16 cellular contexts compared by ENCODE assay signal in genomic region chr5:176874198-176874780, GRCh38. TPM values are rescaled to one million over a fixed set of nuclear protein-coding genes. Genes with fewer than 3 reads are reported as not detected.
DNase-seq lines count a peak whose midpoint lies in the region; ATAC-seq and TF ChIP-seq lines count a peak whose summit lies in the region.
"Had no signal": no experiment of that assay in that cellular context is flagged by ENCODE, and none has a peak within 500 bp of the region (broad histone marks: within the 10 kb centered on the region; RNA-seq: fewer than 3 reads in every experiment).

No MANE protein-coding gene starts in this region.

- WGBS in right cardiac atrium: 77% methylated on average over 20 of the region's 20 CpGs
- 69 to 81% (median 77%) methylated on average over 18 to 20 of the region's 20 CpGs for WGBS in spleen, 5 donors

- no peak overlapping the region for H3K9ac ChIP-seq in MM.1S (ENCODE audit: low read length)
- H3K9ac ChIP-seq: GM23248 had no signal

- H3K4me2 ChIP-seq in MM.1S (ENCODE audit: low read depth, low read length): peak overlapping the region; percentile 46; the same call in 1 of the 2 replicates

- H3K36me3 ChIP-seq in left ventricle myocardium inferior (no peaks in the 10 kb centered on the region), MM.1S (replicated peaks; ENCODE audit: insufficient read depth, low read length) (no peaks in the 10 kb centered on the region), neutrophil (peaks cover 6% of the 10 kb centered on the region), spleen (peaks cover 0 to 2% (median 0%) of the 10 kb centered on the region in 6 donors)

- H3K27me3 ChIP-seq in right cardiac atrium (ENCODE audit: control insufficient read depth, insufficient read depth) (no peaks in the 10 kb centered on the region), left ventricle myocardium inferior (ENCODE audit: low read depth) (peaks cover 76% of the 10 kb centered on the region), MM.1S (replicated peaks; ENCODE audit: insufficient read depth, low read length) (peaks cover 71% of the 10 kb centered on the region), neutrophil (no peaks in the 10 kb centered on the region), spleen (replicated peaks in 1 of 7) (peaks cover 0 to 61% (median 7%) of the 10 kb centered on the region in 7 donors)

- H3K4me3 ChIP-seq in right cardiac atrium (ENCODE audit: low read length) (no peak overlapping the region), left ventricle myocardium inferior (no peak overlapping the region), MM.1S (ENCODE audit: low read length) (peak overlapping the region; percentile 24; the same call in 1 of the 2 replicates), neutrophil (ENCODE audit: low read depth in 1 of 2, low read length in 1 of 2) (no peak overlapping the region), spleen (no peak overlapping the region)
- H3K4me3 ChIP-seq: GM23248 had no signal

- TF ChIP-seq CTCF in left ventricle myocardium inferior (IDR thresholded peaks at IDR 0.05; ENCODE audit: borderline replicate concordance) (no peak), MM.1S (IDR thresholded peaks at IDR 0.05; ENCODE audit: low read length) (no peak), neutrophil (IDR thresholded peaks at IDR 0.05) (no peak), spleen (IDR thresholded peaks at IDR 0.05 in 8 of 11, conservative IDR thresholded peaks at IDR 0.05 in 3 of 11) (no peak)

- H3F3A ChIP-seq in MM.1S (ENCODE audit: insufficient read depth, low read length): no peaks in the 10 kb centered on the region

- no peaks in the 10 kb centered on the region for H3K9me3 ChIP-seq in right cardiac atrium (ENCODE audit: control insufficient read depth, low read length)
- no peaks in the 10 kb centered on the region for H3K9me3 ChIP-seq in left ventricle myocardium inferior (replicated peaks)
- no peaks in the 10 kb centered on the region for H3K9me3 ChIP-seq in MM.1S (replicated peaks; ENCODE audit: insufficient read depth, low read length)
- no peaks in the 10 kb centered on the region for H3K9me3 ChIP-seq in neutrophil
- no peaks in the 10 kb centered on the region for H3K9me3 ChIP-seq in spleen

- peak overlapping the region; percentile 12; the same call in 1 of the 2 replicates for H2AFZ ChIP-seq in MM.1S (ENCODE audit: low read length)
- H2AFZ ChIP-seq: GM23248 had no signal

- intact Hi-C loops in right cardiac atrium (cut with DNase I) (no loop called here), left ventricle myocardium inferior (cut with micrococcal nuclease) (no loop called here), spleen (cut with DNase I; ENCODE audit: low total_unique reads) (no loop called here)

- no peaks in the 10 kb centered on the region for H3K79me2 ChIP-seq in MM.1S (ENCODE audit: low read length)

- no peak for TF ChIP-seq POLR2A in spleen (IDR thresholded peaks at IDR 0.05)

- H3K27ac ChIP-seq in right cardiac atrium (ENCODE audit: low read length) (no peak overlapping the region), left ventricle myocardium inferior (replicated peaks) (no peak overlapping the region), MM.1S (ENCODE audit: low read length) (no peak overlapping the region), cingulate gyrus (ENCODE audit: low read depth, low read length) (peak overlapping the region; percentile 29), neutrophil (peak overlapping the region; percentile 88), spleen (no peak overlapping the region)
- H3K27ac ChIP-seq: GM23248 had no signal

- H3K9me2 ChIP-seq in MM.1S (replicated peaks; ENCODE audit: insufficient read depth, low read length): no peaks in the 10 kb centered on the region

- DNase-seq in right cardiac atrium (peak in 2 of 3 donors; percentile 35 to 50), left ventricle myocardium inferior (no peak), MM.1S (no peak), NCI-H345 treated with DMSO at 0.1 percent for 48 hours (lab: John Stamatoyannopoulos, UW; ENCODE audit: unreplicated experiment) (no peak), spleen (no peak)
- DNase-seq in central memory CD4-positive, alpha-beta T cell: no peak
- DNase-seq: CD8-positive, alpha-beta T cell; COR-L47; DMS153; DMS79 treated with DMSO at 0.1 percent for 48 hours; EL had no signal

- no peak for ATAC-seq in right cardiac atrium
- ATAC-seq: CD8-positive, alpha-beta T cell had no signal

- H3K4me1 ChIP-seq in right cardiac atrium (ENCODE audit: control insufficient read depth, insufficient read depth, low read length): no peaks in the 10 kb centered on the region
- H3K4me1 ChIP-seq in left ventricle myocardium inferior: no peaks in the 10 kb centered on the region
- H3K4me1 ChIP-seq in MM.1S (ENCODE audit: low read length): no peaks in the 10 kb centered on the region
- peaks cover 7 to 13% of the 10 kb centered on the region in 2 experiments for H3K4me1 ChIP-seq in neutrophil (ENCODE audit: control insufficient read depth in 1 of 2, insufficient read depth in 1 of 2, low read depth in 1 of 2, low read length in 1 of 2)
- H3K4me1 ChIP-seq in spleen: peaks cover 0 to 13% (median 0%) of the 10 kb centered on the region in 6 donors

- H4K20me1 ChIP-seq in MM.1S (ENCODE audit: insufficient read depth, low read length): no peaks in the 10 kb centered on the region

RNA-seq across cellular contexts. Expression of gene HK3, which starts 24.9 kb away (rescaled TPM):
- 10 to 100 TPM; 10.9 to 15.4 (median 11.7) TPM for total RNA-seq in right cardiac atrium
- polyA plus RNA-seq in right cardiac atrium: 8.3 TPM
- total RNA-seq in left ventricle myocardium inferior: 3.5 TPM
- 100 to 1,000 TPM in 6 of 7 donors, 10 to 100 TPM in 1; 72.8 to 369 (median 170) TPM for total RNA-seq in spleen
- polyA plus RNA-seq in spleen: 100 to 1,000 TPM in 2 of 3 donors, 10 to 100 TPM in 1; 38.8 to 199 (median 151) TPM
- total RNA-seq: CD8-positive, alpha-beta T cell; GM23248; H7; HT1080 had no signal
- polyA plus RNA-seq: GM23248 had no signal

Comparison
In these comparisons a context has a peak if more than half of its experiments do, and no peak if none do; other contexts are left out.
1. DNase-seq: peak in right cardiac atrium (2 of 3); none in left ventricle myocardium inferior (single experiment), MM.1S (single experiment), NCI-H345 treated with DMSO at 0.1 percent for 48 hours (single experiment), central memory CD4-positive, alpha-beta T cell (single experiment) and spleen (single experiment).
2. H3K27ac ChIP-seq: peak in cingulate gyrus (single experiment) and neutrophil (single experiment); none in right cardiac atrium (single experiment), left ventricle myocardium inferior (single experiment), MM.1S (single experiment) and spleen (0 of 8).
3. RNA of gene HK3, which starts 24.9 kb away (total RNA-seq): 72.8 to 369 TPM in spleen; 10.9 to 15.4 TPM in right cardiac atrium and 3.5 TPM in left ventricle myocardium inferior (single experiment); every median in the first group is over 4 times any median in the second.